ENCODE assay signal across 14 cellular contexts in genomic region chr1:110636149-110636935, GRCh38.
DNase-seq lines count a peak whose midpoint lies in the region; ATAC-seq and TF ChIP-seq lines count a peak whose summit lies in the region.
"Had no signal": no experiment of that assay in that cellular context is flagged by ENCODE, and none has a peak within 500 bp of the region (broad histone marks: within the 10 kb centered on the region; RNA-seq: fewer than 3 reads in every experiment).

No MANE protein-coding gene starts in this region.

- peak overlapping the region; percentile 74 for H3K4me3 Mint-ChIP-seq in activated naive CD4-positive, alpha-beta T cell treated with anti-CD3 and anti-CD28 coated beads, Interleukin-2, amount 50 U/mL, for 24 hours
- no peak overlapping the region for H3K4me3 Mint-ChIP-seq in stimulated activated memory B cell treated with anti-CD40 and anti-IgM and Interleukin-4, amounts not matched to agents 10 μg/mL and 1 μg/mL and 100 μg/mL, for 72 hours
- H3K4me3 Mint-ChIP-seq: neural crest cell had no signal

- H3F3A ChIP-seq in OCI-LY1 (ENCODE audit: insufficient read depth, low read length): no peaks in the 10 kb centered on the region

- H3K27me3 ChIP-seq in OCI-LY1 (ENCODE audit: insufficient read depth, low read length): no peaks in the 10 kb centered on the region

- no peaks in the 10 kb centered on the region for H3K9me2 ChIP-seq in OCI-LY1 (ENCODE audit: low read depth, low read length)

- peaks cover 78% of the 10 kb centered on the region for H3K4me1 Mint-ChIP-seq in activated naive CD4-positive, alpha-beta T cell treated with anti-CD3 and anti-CD28 coated beads, Interleukin-2, amount 50 U/mL, for 24 hours
- H3K4me1 Mint-ChIP-seq in stimulated activated memory B cell treated with anti-CD40 and anti-IgM and Interleukin-4, amounts not matched to agents 10 μg/mL and 1 μg/mL and 100 μg/mL, for 72 hours: peaks cover 58% of the 10 kb centered on the region
- H3K4me1 Mint-ChIP-seq: neural crest cell had no signal

- H3K36me3 Mint-ChIP-seq in activated naive CD4-positive, alpha-beta T cell treated with anti-CD3 and anti-CD28 coated beads, Interleukin-2, amount 50 U/mL, for 24 hours: peaks cover 4% of the 10 kb centered on the region
- H3K36me3 Mint-ChIP-seq in stimulated activated memory B cell treated with anti-CD40 and anti-IgM and Interleukin-4, amounts not matched to agents 10 μg/mL and 1 μg/mL and 100 μg/mL, for 72 hours: no peaks in the 10 kb centered on the region

- peak overlapping the region; percentile 36 for H3K27ac Mint-ChIP-seq in activated naive CD4-positive, alpha-beta T cell treated with anti-CD3 and anti-CD28 coated beads, Interleukin-2, amount 50 U/mL, for 24 hours
- peak overlapping the region; percentile 77 for H3K27ac Mint-ChIP-seq in stimulated activated memory B cell treated with anti-CD40 and anti-IgM and Interleukin-4, amounts not matched to agents 10 μg/mL and 1 μg/mL and 100 μg/mL, for 72 hours

- no peaks in the 10 kb centered on the region for H4K20me1 ChIP-seq in OCI-LY1 (ENCODE audit: insufficient read depth, low read length)

- no peak overlapping the region; the same call in 1 of the 2 replicates for H3K9ac ChIP-seq in OCI-LY1 (ENCODE audit: low read length)

- H3K4me1 ChIP-seq in OCI-LY1 (ENCODE audit: insufficient read depth, low read length, severe bottlenecking): peaks cover 73% of the 10 kb centered on the region

- H3K79me2 ChIP-seq in OCI-LY1 (ENCODE audit: insufficient read depth, low read length): no peaks in the 10 kb centered on the region

- H3K9me3 ChIP-seq in OCI-LY1 (ENCODE audit: low read length): no peaks in the 10 kb centered on the region
- H3K9me3 ChIP-seq: left ventricle myocardium inferior had no signal

- H3K4me3 ChIP-seq in OCI-LY1 (ENCODE audit: low read depth, low read length, poor library complexity, severe bottlenecking): no peak overlapping the region
- H3K4me3 ChIP-seq: left ventricle myocardium inferior had no signal

- peaks cover 10% of the 10 kb centered on the region for H3K9me3 Mint-ChIP-seq in activated naive CD4-positive, alpha-beta T cell treated with anti-CD3 and anti-CD28 coated beads, Interleukin-2, amount 50 U/mL, for 24 hours
- peaks cover 4% of the 10 kb centered on the region for H3K9me3 Mint-ChIP-seq in stimulated activated memory B cell treated with anti-CD40 and anti-IgM and Interleukin-4, amounts not matched to agents 10 μg/mL and 1 μg/mL and 100 μg/mL, for 72 hours
- H3K9me3 Mint-ChIP-seq: neural crest cell had no signal

- peak; percentile 31 for DNase-seq in activated CD4-positive, alpha-beta T cell treated with anti-CD3 and anti-CD28 coated beads for 48 hours
- no peak for DNase-seq in activated CD4-positive, alpha-beta T cell treated with anti-CD3 and anti-CD28 coated beads for 1 hour
- DNase-seq in GM10266 (ENCODE audit: extremely low spot score) (no peak), NCI-H524 (lab: John Stamatoyannopoulos, UW) (no peak)
- DNase-seq: amniotic stem cell, Calu3, left ventricle myocardium inferior, PC-3 had no signal

- H3K36me3 ChIP-seq in OCI-LY1 (ENCODE audit: insufficient read depth, low read length): no peaks in the 10 kb centered on the region
- H3K36me3 ChIP-seq: left ventricle myocardium inferior had no signal

- H2AFZ ChIP-seq in OCI-LY1 (ENCODE audit: low read length): no peak overlapping the region

- TF ChIP-seq CTCF in OCI-LY1 (IDR thresholded peaks at IDR 0.05; ENCODE audit: low read length) (no peak), GM10266 (IDR thresholded peaks at IDR 0.05; ENCODE audit: control insufficient read depth, insufficient read depth, low read depth, missing control alignments) (no peak)

- H3K27me3 Mint-ChIP-seq in activated naive CD4-positive, alpha-beta T cell treated with anti-CD3 and anti-CD28 coated beads, Interleukin-2, amount 50 U/mL, for 24 hours: no peaks in the 10 kb centered on the region
- no peaks in the 10 kb centered on the region for H3K27me3 Mint-ChIP-seq in stimulated activated memory B cell treated with anti-CD40 and anti-IgM and Interleukin-4, amounts not matched to agents 10 μg/mL and 1 μg/mL and 100 μg/mL, for 72 hours

- peak; percentile 59 for ATAC-seq in stimulated activated memory B cell treated with anti-CD40 and anti-IgM and Interleukin-4, amounts not matched to agents 10 μg/mL and 1 μg/mL and 100 μg/mL, for 72 hours
- ATAC-seq in HG03521 (IDR thresholded peaks at IDR 0.05; ENCODE audit: unreplicated experiment): no peak
- ATAC-seq: PC-3, sciatic nerve had no signal

- H3K4me2 ChIP-seq in OCI-LY1 (ENCODE audit: low read length): peak overlapping the region; percentile 30

- peak overlapping the region; percentile 79 for H3K27ac ChIP-seq in OCI-LY1 (ENCODE audit: low read depth, low read length, poor library complexity, severe bottlenecking)
- H3K27ac ChIP-seq: left ventricle myocardium inferior had no signal
